25 cellular contexts compared by ENCODE assay signal in the genomic region with DNA sequence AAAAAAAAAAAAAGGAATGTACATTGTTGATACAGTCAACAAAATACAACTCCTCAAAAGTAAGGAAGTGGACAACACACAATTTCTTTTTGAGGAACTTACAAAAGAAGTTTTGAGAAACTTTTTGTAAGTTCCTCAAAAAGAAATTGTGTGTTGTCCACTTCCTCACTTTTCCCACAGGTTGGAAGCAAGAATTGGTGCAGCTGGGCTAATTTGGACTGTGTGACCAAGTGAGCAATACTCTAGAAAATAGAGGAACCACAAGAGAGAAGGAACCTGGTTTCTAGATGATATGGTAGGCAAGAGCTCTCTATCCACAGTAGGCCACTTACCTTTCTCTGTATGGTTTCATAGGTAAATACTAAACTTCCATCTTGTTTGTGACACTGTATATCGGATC.
"Had no signal": no experiment of that assay in that cellular context is flagged by ENCODE, and none has a peak within 500 bp of the region (broad histone marks: within the 10 kb centered on the region; RNA-seq: fewer than 3 reads in every experiment).

No MANE protein-coding gene starts in this region.

- H3K27me3 ChIP-seq: breast epithelium, esophagus muscularis mucosa, foreskin keratinocyte, heart left ventricle, pancreas, right atrium auricular region, tibial nerve had no signal

- H3K27ac ChIP-seq: breast epithelium, esophagus muscularis mucosa, foreskin keratinocyte, heart left ventricle, pancreas, right atrium auricular region, tibial nerve had no signal

- DNase-seq: activated CD4-positive, alpha-beta T cell treated with anti-CD3 and anti-CD28 coated beads for 36 hours; activated CD4-positive, CD25-positive, alpha-beta regulatory T cell; activated CD8-positive, alpha-beta memory T cell treated with anti-CD3 and anti-CD28 coated beads, Interleukin-2, amount 10 ng/mL, durations not matched to agents 7 days and 5 days; activated CD8-positive, alpha-beta T cell treated with anti-CD3 and anti-CD28 coated beads, Interleukin-2, amount 10 ng/mL, durations not matched to agents 7 days and 5 days; activated T-cell treated with anti-CD3 and anti-CD28 coated beads, Interleukin-2, amount 50 U/mL, for 48 hours; central memory CD4-positive, alpha-beta T cell; dermis blood vessel endothelial cell; effector CD4-positive, alpha-beta T cell; heart left ventricle; hypothalamus; immature natural killer cell; kidney; left colon; naive thymus-derived CD8-positive, alpha-beta T cell; nucleus accumbens; pancreas; stimulated activated CD4-positive, alpha-beta T cell treated with anti-CD3 and anti-CD28 coated beads, Interleukin-15, amount 100 ng/mL, for 24 hours; stimulated activated CD4-positive, alpha-beta T cell treated with anti-CD3 and anti-CD28 coated beads, Interleukin-2, amount 100 ng/mL, for 48 hours; stimulated activated naive CD4-positive, alpha-beta T cell treated with Interleukin-2 at 50 U/mL for 16 hours had no signal

- H3K4me3 ChIP-seq: breast epithelium, esophagus muscularis mucosa, heart left ventricle, pancreas, right atrium auricular region, smooth muscle cell, tibial nerve had no signal
